11 cellular contexts compared by ENCODE assay signal in genomic region chr22:38295863-38296262, GRCh38.
"Had no signal": no experiment of that assay in that cellular context is flagged by ENCODE, and none has a peak within 500 bp of the region (broad histone marks: within the 10 kb centered on the region; RNA-seq: fewer than 3 reads in every experiment).

No MANE protein-coding gene starts in this region.

- H3K4me3 ChIP-seq: tibial nerve had no signal

- FAIRE-seq: kidney, small intestine had no signal

- H3K27ac ChIP-seq: parathyroid adenoma had no signal

- DNase-seq: activated CD4-positive, alpha-beta T cell treated with anti-CD3 and anti-CD28 coated beads, Interleukin-2, amount 50 U/mL, for 1 hour; activated CD4-positive, CD25-positive, alpha-beta regulatory T cell; activated T-cell treated with anti-CD3 and anti-CD28 coated beads for 4 hours; amniotic stem cell; foreskin melanocyte; kidney; left ventricle myocardium superior; small intestine had no signal

- H3K27me3 ChIP-seq: tibial nerve had no signal

- ATAC-seq: activated T-helper 17 cell treated with anti-CD3 and anti-CD28 coated beads, Interleukin-2, amount 50 U/mL, for 72 hours; left ventricle myocardium superior had no signal

- H3K9me3 ChIP-seq: tibial nerve had no signal

- H3K4me1 ChIP-seq: parathyroid adenoma had no signal
